Comparison of ENCODE assay signal across 16 cellular contexts in the genomic region with DNA sequence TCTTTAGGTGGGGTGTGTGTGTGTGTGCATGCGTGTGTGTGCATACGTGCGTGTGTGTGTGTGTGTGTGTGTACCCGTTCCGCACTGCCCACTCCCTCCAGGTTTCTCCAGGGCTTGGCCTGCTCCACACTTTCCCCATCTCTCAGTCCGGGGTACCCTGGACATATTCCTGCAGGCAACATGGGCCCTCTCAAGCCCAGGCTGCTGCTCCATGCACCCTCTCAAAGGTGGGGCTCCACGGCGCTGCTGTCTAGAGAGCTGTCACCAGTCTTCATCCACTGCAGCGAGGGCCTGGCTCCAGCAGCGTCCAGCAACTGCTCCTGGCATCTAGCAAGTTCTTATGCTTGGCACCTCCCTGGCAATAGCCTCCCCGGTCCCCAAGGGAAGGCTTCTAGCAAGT.
"Had no signal": no experiment of that assay in that cellular context is flagged by ENCODE, and none has a peak within 500 bp of the region (broad histone marks: within the 10 kb centered on the region; RNA-seq: fewer than 3 reads in every experiment).

No MANE protein-coding gene starts in this region.

- ATAC-seq: activated T-helper 17 cell treated with anti-CD3 and anti-CD28 coated beads, Interleukin-2, amount 50 U/mL, for 72 hours; WTC11 had no signal

- H3K36me3 Mint-ChIP-seq: brain, WTC11 had no signal

- H3K4me3 ChIP-seq: hepatocyte, left ventricle myocardium inferior, stomach, testis, uterus had no signal

- H3K36me3 ChIP-seq: left ventricle myocardium inferior, uterus had no signal

- H3K4me1 ChIP-seq: uterus had no signal

- DNase-seq: activated CD4-positive, alpha-beta T cell treated with anti-CD3 and anti-CD28 coated beads for 4 hours; activated naive CD4-positive, alpha-beta T cell treated with anti-CD3 and anti-CD28 coated beads, Interleukin-2, amount 10 ng/mL, durations not matched to agents 7 days and 5 days; amygdala; dermis blood vessel endothelial cell; erythroblast; left ventricle myocardium inferior; stimulated activated CD4-positive, alpha-beta T cell treated with anti-CD3 and anti-CD28 coated beads, Interleukin-1b, Interleukin-23, amount 100 ng/mL, for 48 hours; T-helper 2 cell; testis; uterus had no signal

- H3K4me2 ChIP-seq: hepatocyte had no signal

- H3K27me3 ChIP-seq: hepatocyte, stomach, testis, uterus had no signal

- H3K27me3 Mint-ChIP-seq: activated naive CD4-positive, alpha-beta T cell treated with anti-CD3 and anti-CD28 coated beads, Interleukin-2, amount 10 ng/mL, durations not matched to agents 7 days and 5 days; activated T-helper 17 cell treated with anti-CD3 and anti-CD28 coated beads, Interleukin-2, amount 50 U/mL, for 72 hours had no signal

- H2AFZ ChIP-seq: hepatocyte had no signal

- H3K4me3 Mint-ChIP-seq: activated naive CD4-positive, alpha-beta T cell treated with anti-CD3 and anti-CD28 coated beads, Interleukin-2, amount 10 ng/mL, durations not matched to agents 7 days and 5 days; activated T-helper 17 cell treated with anti-CD3 and anti-CD28 coated beads, Interleukin-2, amount 50 U/mL, for 72 hours; brain; WTC11 had no signal

- H3K9me3 ChIP-seq: left ventricle myocardium inferior, stomach, testis, uterus had no signal

- H3K27ac ChIP-seq: hepatocyte, stomach, testis, uterus had no signal

- H3K27ac Mint-ChIP-seq: activated T-helper 17 cell treated with anti-CD3 and anti-CD28 coated beads, Interleukin-2, amount 50 U/mL, for 72 hours; brain; WTC11 had no signal

- H3K9me3 Mint-ChIP-seq: activated naive CD4-positive, alpha-beta T cell treated with anti-CD3 and anti-CD28 coated beads, Interleukin-2, amount 10 ng/mL, durations not matched to agents 7 days and 5 days; activated T-helper 17 cell treated with anti-CD3 and anti-CD28 coated beads, Interleukin-2, amount 50 U/mL, for 72 hours; brain; nephron; WTC11 had no signal
